ENCODE assay signal across 8 cellular contexts in the genomic region with DNA sequence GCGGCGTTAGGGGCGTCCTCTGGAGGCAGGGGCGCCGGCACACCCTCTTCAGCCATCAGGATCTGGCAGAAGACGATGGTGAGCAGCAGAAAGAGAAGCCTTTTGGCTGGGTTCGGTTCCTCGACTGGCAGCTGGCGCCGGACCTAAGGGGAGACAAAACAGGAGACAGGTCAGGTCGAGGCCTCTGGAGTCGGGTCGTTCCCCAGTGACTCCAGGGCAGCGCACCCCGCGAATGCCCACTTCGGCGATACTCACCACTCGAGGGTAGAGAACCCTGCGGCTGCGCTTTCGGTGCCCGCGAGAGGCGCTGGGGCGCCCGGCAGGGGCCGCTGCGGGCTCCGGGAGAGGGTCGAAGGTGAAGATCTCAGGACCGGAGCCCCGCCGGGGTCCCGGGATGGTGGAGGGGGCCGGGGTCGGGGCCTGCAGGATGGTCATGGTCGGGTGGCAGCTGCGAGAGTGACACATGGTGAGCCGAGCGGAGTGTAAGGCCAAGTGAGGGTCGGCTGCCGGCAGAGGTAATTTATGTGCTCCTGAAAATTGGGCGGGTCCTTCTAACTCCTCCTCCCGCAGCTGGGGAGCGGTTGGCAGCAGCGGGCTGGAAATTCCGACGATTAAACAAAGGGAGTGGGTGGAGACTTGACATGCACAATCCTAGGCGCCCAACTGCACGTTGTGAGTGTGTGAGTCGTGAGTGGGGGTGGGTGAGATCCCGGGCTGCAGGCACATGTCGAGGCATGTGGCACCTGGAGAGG. TPM values are rescaled to one million over a fixed set of nuclear protein-coding genes. Genes with fewer than 3 reads are reported as not detected.
DNase-seq lines count a peak whose midpoint lies in the region; ATAC-seq and TF ChIP-seq lines count a peak whose summit lies in the region.

TSS of gene IER3 (minus strand) at position 494 of the 752 bp plus-strand sequence. CDS start at position 465, 29 bp downstream.

- peaks cover 11 to 40% (median 24%) of the 10 kb centered on the region in 11 experiments; a peak in 20 of 22 replicates for H4K20me1 ChIP-seq in BLaER1 treated with 17β-estradiol and CSF1 and Interleukin-3, amounts not matched to agents 10 nM and 100 nM
- H4K20me1 ChIP-seq in GM23338 (replicated peaks; ENCODE audit: insufficient read depth): peaks cover 9% of the 10 kb centered on the region

- H3K79me2 ChIP-seq in GM23338 (replicated peaks; ENCODE audit: insufficient read depth): peaks cover 20% of the 10 kb centered on the region

- ATAC-seq in GM23338 (peak; percentile 38), HG03025 (IDR thresholded peaks at IDR 0.05; ENCODE audit: low FRiP score, unreplicated experiment) (no peak)

- peak within 1 kb of the TSS; percentile 84 for H2AFZ ChIP-seq in GM23338

- WGBS in liver: under 1% methylated on average over 54 of the region's 54 CpGs

- peak; percentile 46 to 63 for TF ChIP-seq CTCF in GM23338 (conservative IDR thresholded peaks at IDR 0.05; ENCODE audit: low read depth in 2 of 2)
- peak; percentile 36 for TF ChIP-seq CTCF in liver (IDR thresholded peaks at IDR 0.05; ENCODE audit: low read depth, low read length, missing input control)

- TF ChIP-seq RAD21 in liver (IDR thresholded peaks at IDR 0.05): peak; percentile 53 to 61

- H3K27ac Mint-ChIP-seq in GM23338: peak within 1 kb of the TSS; percentile 78
- peak within 1 kb of the TSS; percentile 86 for H3K27ac Mint-ChIP-seq in activated CD4-positive, alpha-beta T cell treated with anti-CD3 and anti-CD28 coated beads, Interleukin-2, amount 10 ng/mL, durations not matched to agents 7 days and 5 days

- H3K4me2 ChIP-seq in BLaER1 treated with 17β-estradiol and CSF1 and Interleukin-3, amounts not matched to agents 10 nM and 100 nM: peak within 1 kb of the TSS; percentile 59 to 97 (median 81)
- H3K4me2 ChIP-seq in GM23338: peak within 1 kb of the TSS; percentile 90

- H3K36me3 ChIP-seq in BLaER1 treated with 17β-estradiol and CSF1 and Interleukin-3, amounts not matched to agents 10 nM and 100 nM: peaks cover 19 to 39% (median 34%) of the 10 kb centered on the region in 11 experiments
- H3K36me3 ChIP-seq in GM23338 (ENCODE audit: insufficient read depth) (peaks cover 11% of the 10 kb centered on the region; the same call in 1 of the 2 replicates), liver (ENCODE audit: control insufficient read depth in 4 of 4, insufficient read depth in 3 of 4, low read depth in 1 of 4, low read length in 3 of 4) (peaks cover 7 to 10% (median 8%) of the 10 kb centered on the region in 4 donors)

- peaks cover 30 to 73% (median 63%) of the 10 kb centered on the region in 10 experiments for H3K4me1 ChIP-seq in BLaER1 treated with 17β-estradiol and CSF1 and Interleukin-3, amounts not matched to agents 10 nM and 100 nM
- peaks cover 23% of the 10 kb centered on the region for H3K4me1 ChIP-seq in GM23338 (ENCODE audit: insufficient read depth)
- H3K4me1 ChIP-seq in liver (ENCODE audit: control insufficient read depth in 4 of 4, insufficient read depth in 4 of 4, low read length in 3 of 4): peaks cover 3 to 24% (median 14%) of the 10 kb centered on the region in 4 donors

- H3K27ac ChIP-seq in BLaER1 treated with 17β-estradiol and CSF1 and Interleukin-3, amounts not matched to agents 10 nM and 100 nM: peak within 1 kb of the TSS; percentile 89 to 99 (median 98)
- H3K27ac ChIP-seq in GM23338 (ENCODE audit: low read depth) (peak within 1 kb of the TSS; percentile 83), liver (ENCODE audit: low read depth in 1 of 2, low read length in 2 of 2) (peak within 1 kb of the TSS; percentile 83 to 92)

- DNase-seq in GM23338 (ENCODE audit: low spot score) (peak; percentile 96), NCI-H345 (lab: John Stamatoyannopoulos, UW) (peak; percentile 78), dermis microvascular lymphatic vessel endothelial cell (ENCODE audit: low read depth in 2 of 2) (peak; percentile 95 to 98)
- DNase-seq in activated CD4-positive, alpha-beta T cell treated with anti-CD3 and anti-CD28 coated beads, Interleukin-2, amount 10 ng/mL, durations not matched to agents 7 days and 5 days: peak; percentile 75
- DNase-seq in stimulated activated CD4-positive, alpha-beta T cell treated with anti-CD3 and anti-CD28 coated beads, Interleukin-2, amount 100 ng/mL, for 4 hours (ENCODE audit: low read depth): peak; percentile 88

- H3K36me3 Mint-ChIP-seq in GM23338 (ENCODE audit: low read depth): peaks cover 31% of the 10 kb centered on the region
- H3K36me3 Mint-ChIP-seq in activated CD4-positive, alpha-beta T cell treated with anti-CD3 and anti-CD28 coated beads, Interleukin-2, amount 10 ng/mL, durations not matched to agents 7 days and 5 days (ENCODE audit: low read depth): peaks cover 42% of the 10 kb centered on the region

- no peaks in the 10 kb centered on the region for H3K9me2 ChIP-seq in GM23338 (ENCODE audit: insufficient read depth)

- peaks cover 27% of the 10 kb centered on the region for H3F3A ChIP-seq in GM23338 (replicated peaks; ENCODE audit: low read depth)

- H3K27me3 Mint-ChIP-seq in GM23338 (ENCODE audit: insufficient read depth, low read depth, poor library complexity): peaks cover 23% of the 10 kb centered on the region
- H3K27me3 Mint-ChIP-seq in activated CD4-positive, alpha-beta T cell treated with anti-CD3 and anti-CD28 coated beads, Interleukin-2, amount 10 ng/mL, durations not matched to agents 7 days and 5 days: no peaks in the 10 kb centered on the region

- H3K4me3 ChIP-seq in BLaER1 treated with 17β-estradiol and CSF1 and Interleukin-3, amounts not matched to agents 10 nM and 100 nM: peak within 1 kb of the TSS; percentile 79 to 99 (median 94)
- H3K4me3 ChIP-seq in GM23338: peak within 1 kb of the TSS; percentile 90
- peak within 1 kb of the TSS; percentile 69 to 96 (median 88) for H3K4me3 ChIP-seq in liver (ENCODE audit: low read depth in 1 of 3, low read length in 3 of 3)

- H3K27me3 ChIP-seq in BLaER1 treated with 17β-estradiol and CSF1 and Interleukin-3, amounts not matched to agents 10 nM and 100 nM: no peaks in the 10 kb centered on the region
- peaks cover 8% of the 10 kb centered on the region for H3K27me3 ChIP-seq in GM23338 (ENCODE audit: insufficient read depth)
- H3K27me3 ChIP-seq in liver (ENCODE audit: control insufficient read depth in 4 of 4, insufficient read depth in 4 of 4, low read length in 3 of 4): no peaks in the 10 kb centered on the region

- CTCF ChIA-PET in activated CD4-positive, alpha-beta T cell treated with anti-CD3 and anti-CD28 coated beads, Interleukin-2, amount 10 ng/mL, durations not matched to agents 7 days and 5 days (lab: Charles Lee): interaction anchor here (0.6 to 2.4 kb wide), 9 partner anchors 14 to 172 kb away, joined by 3 to 7 read pairs (median 3); partner anchors contain the start of gene MDC1

- POLR2A ChIA-PET in activated CD4-positive, alpha-beta T cell treated with anti-CD3 and anti-CD28 coated beads, Interleukin-2, amount 10 ng/mL, durations not matched to agents 7 days and 5 days (lab: Charles Lee): no interaction called here

- H3K4me1 Mint-ChIP-seq in GM23338: peaks cover 28% of the 10 kb centered on the region
- H3K4me1 Mint-ChIP-seq in activated CD4-positive, alpha-beta T cell treated with anti-CD3 and anti-CD28 coated beads, Interleukin-2, amount 10 ng/mL, durations not matched to agents 7 days and 5 days: peaks cover 76% of the 10 kb centered on the region

- no peaks in the 10 kb centered on the region; the same call in 2 of the 3 replicates for H3K9me3 Mint-ChIP-seq in GM23338
- no peaks in the 10 kb centered on the region for H3K9me3 Mint-ChIP-seq in activated CD4-positive, alpha-beta T cell treated with anti-CD3 and anti-CD28 coated beads, Interleukin-2, amount 10 ng/mL, durations not matched to agents 7 days and 5 days

- peaks cover 0 to 7% (median 0%) of the 10 kb centered on the region in 11 experiments; a peak in 5 of 22 replicates for H3K9me3 ChIP-seq in BLaER1 treated with 17β-estradiol and CSF1 and Interleukin-3, amounts not matched to agents 10 nM and 100 nM (replicated peaks in 1 of 11)
- H3K9me3 ChIP-seq in liver (ENCODE audit: control insufficient read depth in 4 of 4, low read length in 3 of 4): no peaks in the 10 kb centered on the region

- peak within 1 kb of the TSS; percentile 92 for H3K4me3 Mint-ChIP-seq in GM23338
- peak within 1 kb of the TSS; percentile 87 for H3K4me3 Mint-ChIP-seq in activated CD4-positive, alpha-beta T cell treated with anti-CD3 and anti-CD28 coated beads, Interleukin-2, amount 10 ng/mL, durations not matched to agents 7 days and 5 days

- H3K9ac ChIP-seq in BLaER1 treated with 17β-estradiol and CSF1 and Interleukin-3, amounts not matched to agents 10 nM and 100 nM: peak within 1 kb of the TSS; percentile 92 to 100 (median 99)
- peak within 1 kb of the TSS; percentile 84 to 92 for H3K9ac ChIP-seq in liver (ENCODE audit: low read depth in 1 of 2, low read length in 2 of 2)

TF ChIP-seq in GM23338, 12 proteins besides CTCF, POLR2A, EP300 and RAD21 (continues in another document):
- TF ChIP-seq EZH2phosphoT487 (IDR thresholded peaks at IDR 0.05; ENCODE audit: unreplicated experiment): no peak

TF ChIP-seq in liver, 16 proteins besides CTCF, POLR2A, EP300 and RAD21 (continues in another document):
- TF ChIP-seq TAF1 (conservative IDR thresholded peaks at IDR 0.05) (peak; percentile 96), HNF4G (IDR thresholded peaks at IDR 0.05) (no peak)

RNA-seq across cellular contexts. Expression of gene IER3, which starts in this region (rescaled TPM):
- total RNA-seq in GM23338 (2014; rRNA removed; shearing (Covaris generic)): 14.1 and 19.9 TPM in 2 replicates
- 21.2 and 23.3 TPM in 2 replicates for polyA plus RNA-seq in GM23338 (2016; fragmentation: Nextera tagmentation; extraction: Ambion mirVana)
- total RNA-seq in activated CD4-positive, alpha-beta T cell treated with anti-CD3 and anti-CD28 coated beads, Interleukin-2, amount 10 ng/mL, durations not matched to agents 7 days and 5 days: 10 to 100 TPM; 30.5 to 34.9 TPM
- 46.3 and 86.1 TPM in 2 replicates for total RNA-seq in dermis microvascular lymphatic vessel endothelial cell
- total RNA-seq in liver: 1 to 10 TPM; 1.3 to 6.5 TPM
- polyA plus RNA-seq in liver: 1 to 10 TPM; 6.9 to 8.1 TPM
